8 cellular contexts compared by ENCODE assay signal in the genomic region with DNA sequence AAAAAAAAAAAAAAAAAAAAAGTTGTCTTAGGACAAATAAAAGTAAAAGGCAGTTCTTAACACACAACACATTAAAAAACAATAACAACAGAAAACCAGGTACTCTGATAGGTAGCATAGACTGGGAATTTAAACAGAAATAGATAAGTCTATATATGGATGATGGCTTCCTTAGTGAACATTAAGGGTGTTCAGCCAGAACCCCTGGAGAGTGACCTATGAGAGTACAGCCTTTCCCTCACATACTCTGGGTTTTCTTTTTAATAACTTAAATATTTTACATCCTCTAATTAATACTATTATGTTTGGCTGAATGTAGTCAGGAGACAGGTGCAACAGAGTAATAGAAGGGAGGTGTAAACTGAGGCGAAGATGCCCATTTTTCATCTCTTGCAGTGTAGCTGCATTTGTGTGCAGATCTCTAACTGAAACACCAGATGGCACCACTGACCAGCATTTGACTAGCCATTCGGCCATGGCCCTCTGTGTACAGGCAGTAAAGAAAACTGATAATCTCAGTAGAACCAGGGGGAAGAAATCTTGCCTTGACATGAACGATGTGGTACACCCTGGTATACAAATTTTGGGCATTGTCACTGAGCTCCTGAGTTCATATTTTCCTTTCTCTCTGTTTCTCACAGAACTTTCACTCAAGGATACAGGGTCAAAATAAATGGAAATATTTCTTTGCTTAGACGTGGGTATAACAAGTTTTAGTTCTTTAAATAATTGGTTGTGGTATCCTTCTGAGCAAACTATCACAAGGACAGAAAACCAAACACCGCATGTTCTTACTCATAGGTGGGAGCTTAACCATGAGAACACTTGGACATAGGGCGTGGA. TPM values are rescaled to one million over a fixed set of nuclear protein-coding genes. Genes with fewer than 3 reads are reported as not detected.
DNase-seq lines count a peak whose midpoint lies in the region; ATAC-seq, FAIRE-seq and TF ChIP-seq lines count a peak whose summit lies in the region.

No MANE protein-coding gene starts in this region.

- H3K4me3 Mint-ChIP-seq in Caco-2 (ENCODE audit: unreplicated experiment) = no peak overlapping the region

- H3K9me2 ChIP-seq in hepatocyte (replicated peaks; ENCODE audit: insufficient read depth) = no peaks in the 10 kb centered on the region

- H3K27me3 Mint-ChIP-seq in Caco-2 (ENCODE audit: insufficient read depth, unreplicated experiment) = no peaks in the 10 kb centered on the region

- DNase-seq in Caco-2 = peak; percentile 38 to 49
- DNase-seq in HL-60 (ENCODE audit: low read depth in 1 of 2, low spot score in 1 of 2) = peak in 1 of 2 experiments; percentile 43
- peak in 2 of 3 donors; percentile 27 to 66 for DNase-seq in Peyer's patch
- peak; percentile 28 for DNase-seq in GM12878 (ENCODE audit: low read depth, low spot score)
- DNase-seq in hepatocyte (ENCODE audit: low spot score) = peak; percentile 81
- DNase-seq in gastrocnemius medialis = peak; percentile 27 to 50

- H3K4me1 Mint-ChIP-seq in Caco-2 (ENCODE audit: low read depth, unreplicated experiment) = no peaks in the 10 kb centered on the region

- POLR2A ChIA-PET in Caco-2 (lab: Charles Lee) = no interaction called here
- POLR2A ChIA-PET in GM12878 (lab: Charles Lee) = interaction anchor here (1.9 kb wide), 1 partner anchor 61 kb away, joined by 7 read pairs; no protein-coding TSS in a partner anchor

- RAD21 ChIA-PET in GM12878 (lab: Charles Lee; ENCODE audit: unreplicated experiment) = interaction anchor here (0.6 to 6.3 kb wide), 11 partner anchors 16 to 844 kb away, joined by 3 to 53 read pairs (median 3); no protein-coding TSS in a partner anchor

- intact Hi-C loops in Caco-2 (cut with micrococcal nuclease; ENCODE audit: unreplicated experiment) = loop anchor here (1.0 kb wide), 2 partner anchors 61 to 217 kb away; no protein-coding TSS in a partner anchor
- intact Hi-C loops in GM12878 (cut with micrococcal nuclease; ENCODE audit: unreplicated experiment) = loop anchor here (2.0 to 10.0 kb wide), 3 partner anchors 61 to 297 kb away; partner anchors contain the start of gene MAN1A2
- intact Hi-C loops in gastrocnemius medialis (cut with DNase I; ENCODE audit: low total_unique reads) = loop anchor here (1.0 to 10.0 kb wide), 3 partner anchors 61 to 687 kb away; no protein-coding TSS in a partner anchor

- TF ChIP-seq RAD21 in GM12878 (IDR thresholded peaks at IDR 0.05; ENCODE audit: insufficient read depth, low read depth, low read length) = peak; percentile 83

- H3K9ac ChIP-seq in GM12878 (ENCODE audit: control insufficient read depth, insufficient read depth, low read length) = no peak overlapping the region

- peaks cover 20% of the 10 kb centered on the region for H3K36me3 Mint-ChIP-seq in Caco-2 (ENCODE audit: insufficient read depth, unreplicated experiment)

- no peak overlapping the region for H3K27ac Mint-ChIP-seq in Caco-2 (ENCODE audit: unreplicated experiment)

- TF ChIP-seq EP300 in GM12878 (IDR thresholded peaks at IDR 0.05; ENCODE audit: borderline replicate concordance in 1 of 2, control insufficient read depth in 1 of 2, low read depth in 2 of 2, low read length in 2 of 2) = no peak

- H3K4me1 ChIP-seq in Caco-2 (no peaks in the 10 kb centered on the region), Peyer's patch (no peaks in the 10 kb centered on the region), GM12878 (ENCODE audit: control insufficient read depth, insufficient read depth, low read length) (peaks cover 12% of the 10 kb centered on the region), hepatocyte (ENCODE audit: insufficient read depth) (no peaks in the 10 kb centered on the region), gastrocnemius medialis (no peaks in the 10 kb centered on the region)

- H2AFZ ChIP-seq in GM12878 (ENCODE audit: control insufficient read depth, low read depth, low read length) (no peak overlapping the region), hepatocyte (no peak overlapping the region)

- H3K4me2 ChIP-seq in GM12878 (ENCODE audit: control insufficient read depth, insufficient read depth) = peak overlapping the region; percentile 38; the same call in 1 of the 2 replicates
- H3K4me2 ChIP-seq in hepatocyte = no peak overlapping the region

- TF ChIP-seq POLR2A in Peyer's patch (IDR thresholded peaks at IDR 0.05) (no peak), GM12878 (IDR thresholded peaks at IDR 0.05; ENCODE audit: low read depth, low read length) (no peak), gastrocnemius medialis (IDR thresholded peaks at IDR 0.05) (no peak)

- in situ Hi-C loops in GM12878 (cut with MboI) = no loop called here
- in situ Hi-C loops in gastrocnemius medialis (cut with MboI; ENCODE audit: low sequenced_read_pairs in 4 of 4) = loop anchor here (5.0 to 25.0 kb wide), 4 partner anchors 215 to 695 kb away; no protein-coding TSS in a partner anchor

- H3K9me3 ChIP-seq in Caco-2 (no peaks in the 10 kb centered on the region), Peyer's patch (no peaks in the 10 kb centered on the region), GM12878 (replicated peaks; ENCODE audit: control insufficient read depth, insufficient read depth, low read length) (no peaks in the 10 kb centered on the region), hepatocyte (ENCODE audit: low read depth) (no peaks in the 10 kb centered on the region), gastrocnemius medialis (no peaks in the 10 kb centered on the region)

- H3K9me3 Mint-ChIP-seq in Caco-2 (ENCODE audit: unreplicated experiment) = no peaks in the 10 kb centered on the region

- CTCF ChIA-PET in Caco-2 (lab: Charles Lee) = interaction anchor here (1.5 to 1.7 kb wide), 2 partner anchors 61 to 217 kb away, joined by 10 to 12 read pairs; no protein-coding TSS in a partner anchor
- CTCF ChIA-PET in GM12878 (lab: Yijun Ruan, JAX) = interaction anchor here (0.6 to 9.1 kb wide), 22 partner anchors 11 to 692 kb away, joined by 3 to 167 read pairs (median 4); no protein-coding TSS in a partner anchor

- H3K4me3 ChIP-seq in Caco-2 (ENCODE audit: low read depth, low read length) (no peak overlapping the region), HL-60 (replicated peaks; ENCODE audit: insufficient read depth, low read length) (no peak overlapping the region), Peyer's patch (no peak overlapping the region), GM12878 (no peak overlapping the region), hepatocyte (no peak overlapping the region), gastrocnemius medialis (no peak overlapping the region)

- peak; percentile 50 for ATAC-seq in GM19025 (IDR thresholded peaks at IDR 0.05; ENCODE audit: low read depth, unreplicated experiment)
- peak; percentile 69 for ATAC-seq in GM12878
- peak; percentile 88 to 96 for ATAC-seq in gastrocnemius medialis
- ATAC-seq in HG03039 (IDR thresholded peaks at IDR 0.05; ENCODE audit: unreplicated experiment) = no peak

- TF ChIP-seq CTCF in Caco-2 (IDR thresholded peaks at IDR 0.05; ENCODE audit: insufficient read depth in 1 of 2, low read depth in 1 of 2, low read length in 1 of 2, severe bottlenecking in 1 of 2, unreplicated experiment in 1 of 2) (peak; percentile 41 to 58), HL-60 (IDR thresholded peaks at IDR 0.05; ENCODE audit: insufficient read depth, low read length) (peak; percentile 62), Peyer's patch (IDR thresholded peaks at IDR 0.05) (peak in 5 of 6 experiments; percentile 56 to 93 (median 86)), GM12878 (IDR thresholded peaks at IDR 0.05 in 2 of 3, conservative IDR thresholded peaks at IDR 0.05 in 1 of 3; ENCODE audit: control insufficient read depth in 2 of 3, extremely low read depth in 1 of 3, insufficient read depth in 1 of 3, low read depth in 3 of 3, low read length in 3 of 3) (peak; percentile 58 to 77 (median 61)), hepatocyte (IDR thresholded peaks at IDR 0.05; ENCODE audit: poor library complexity) (peak; percentile 92), gastrocnemius medialis (IDR thresholded peaks at IDR 0.05 in 4 of 5, conservative IDR thresholded peaks at IDR 0.05 in 1 of 5) (peak; percentile 74 to 87 (median 82))

- H4K20me1 ChIP-seq in GM12878 (ENCODE audit: control insufficient read depth, insufficient read depth) (peaks cover 2% of the 10 kb centered on the region; the same call in 1 of the 2 replicates), hepatocyte (ENCODE audit: insufficient read depth, poor library complexity, severe bottlenecking) (no peaks in the 10 kb centered on the region)

- H3K36me3 ChIP-seq in Caco-2 (ENCODE audit: control insufficient read depth, insufficient read depth, low read length) (no peaks in the 10 kb centered on the region), Peyer's patch (no peaks in the 10 kb centered on the region), GM12878 (ENCODE audit: control insufficient read depth in 2 of 2, insufficient read depth in 2 of 2, low read length in 1 of 2) (peaks cover 0 to 10% of the 10 kb centered on the region in 2 experiments), hepatocyte (replicated peaks; ENCODE audit: insufficient read depth, low read depth) (no peaks in the 10 kb centered on the region), gastrocnemius medialis (no peaks in the 10 kb centered on the region)

- no TSS peak for BruUV-seq in Caco-2 (replicated peaks; lab: Mats Ljungman, UMichigan)
- BruUV-seq in GM12878 (replicated peaks; lab: Mats Ljungman, UMichigan) = no TSS peak

- FAIRE-seq in GM12878 (lab: Jason Lieb, UNC) = no peak

- SMC1A ChIA-PET in GM12878 (lab: Charles Lee; ENCODE audit: uncharacterized antibody, unreplicated experiment) = interaction anchor here (0.8 to 6.9 kb wide), 16 partner anchors 7 to 690 kb away, joined by 3 to 49 read pairs (median 6); partner anchors contain the start of genes CD101 and TTF2

- H3K27me3 ChIP-seq in Caco-2 (replicated peaks; ENCODE audit: control insufficient read depth, insufficient read depth, low read length) = no peaks in the 10 kb centered on the region
- H3K27me3 ChIP-seq in HL-60 (ENCODE audit: insufficient read depth, poor library complexity, severe bottlenecking) = no peaks in the 10 kb centered on the region
- H3K27me3 ChIP-seq in Peyer's patch = no peaks in the 10 kb centered on the region
- H3K27me3 ChIP-seq in GM12878 (replicated peaks in 1 of 2; ENCODE audit: control insufficient read depth in 2 of 2, insufficient read depth in 2 of 2, low read length in 1 of 2) = no peaks in the 10 kb centered on the region
- no peaks in the 10 kb centered on the region for H3K27me3 ChIP-seq in hepatocyte
- H3K27me3 ChIP-seq in gastrocnemius medialis = no peaks in the 10 kb centered on the region

- 66% methylated on average over 6 of the region's 6 CpGs for WGBS in GM12878 (ENCODE audit: insufficient coverage, insufficient replicate concordance, low lambda C conversion rate, missing lambda C conversion rate)
- 62% methylated on average over 6 of the region's 6 CpGs for WGBS in hepatocyte (ENCODE audit: low lambda C conversion rate, missing lambda C conversion rate)

- peaks cover 74% of the 10 kb centered on the region for H3K79me2 ChIP-seq in GM12878 (ENCODE audit: control insufficient read depth, insufficient read depth, low read length)
- H3K79me2 ChIP-seq in hepatocyte = no peaks in the 10 kb centered on the region

- H3K27ac ChIP-seq in HL-60 (replicated peaks) (no peak overlapping the region), Peyer's patch (no peak overlapping the region), GM12878 (ENCODE audit: control insufficient read depth, insufficient read depth) (0 out of 2 replicates have a peak overlapping the region, but pooled peaks have one; percentile 29), hepatocyte (no peak overlapping the region), gastrocnemius medialis (no peak overlapping the region)

RNA-seq across cellular contexts. Expression of gene TTF2, which starts 7.6 kb away (rescaled TPM):
- 31.9 and 33.4 TPM in 2 replicates for total RNA-seq in Caco-2 (2022)
- 10 to 100 TPM; 12.1 to 59.4 (median 28.5) TPM for total RNA-seq in Peyer's patch
- 655 and 686 TPM in 2 replicates for total RNA-seq in GM12878 (2013; cell fraction: nucleolus; rRNA removed)
- total RNA-seq in GM12878 (2014; rRNA removed) = 82.1 and 96.0 TPM in 2 replicates
- total RNA-seq in GM12878 (2014; rRNA removed; fragmentation: Illumina TruSeq; extraction: Trizol) = 74.3 and 75.4 TPM in 2 replicates
- total RNA-seq in GM12878 (2021) = 114 and 121 TPM in 2 replicates
- polyA plus RNA-seq in GM12878 (2011; ENCODE audit: low read depth) = 12.0 TPM
- 132 and 134 TPM in 2 replicates for polyA plus RNA-seq in GM12878 (2011; rRNA removed)
- 98.6 and 111 TPM in 2 replicates for polyA plus RNA-seq in GM12878 (2011; cell fraction: cytosol; rRNA removed)
- polyA plus RNA-seq in GM12878 (2011; cell fraction: nucleus; rRNA removed) = 189 and 202 TPM in 2 replicates
- 22.7 and 35.5 TPM in 2 replicates for polyA plus RNA-seq in GM12878 (2012)
- polyA plus RNA-seq in GM12878 (2014; fragmentation: Illumina TruSeq; extraction: Trizol) = 63.8 and 94.6 TPM in 2 replicates
- 10 to 100 TPM; 17.7 to 20.8 TPM for polyA plus RNA-seq in GM12878 (2014; fragmentation: Nextera tagmentation; extraction: Ambion mirVana)
- 63.9 and 66.4 TPM in 2 replicates for polyA plus RNA-seq in GM12878 (2014; rRNA removed)
- 100 to 1,000 TPM; 110 to 125 TPM for polyA plus RNA-seq in GM12878 (2016; fragmentation: Nextera tagmentation; extraction: Ambion mirVana)
- polyA minus RNA-seq in GM12878 (2011; rRNA and poly(A)+ RNA removed) = 79.6 and 137 TPM in 2 replicates
- polyA minus RNA-seq in GM12878 (2011; cell fraction: cytosol; rRNA and poly(A)+ RNA removed) = 44.4 and 49.2 TPM in 2 replicates
- 111 and 144 TPM in 2 replicates for polyA minus RNA-seq in GM12878 (2011; cell fraction: nucleus; rRNA and poly(A)+ RNA removed)
- 11.8 and 13.8 TPM in 2 replicates for total RNA-seq in hepatocyte
- 14.2 and 14.3 TPM in 2 replicates for polyA plus RNA-seq in hepatocyte
- total RNA-seq in gastrocnemius medialis = 10 to 100 TPM in 3 of 4 donors, 1 to 10 TPM in 1; 9.7 to 15.2 (median 12.2) TPM

RNA-seq across cellular contexts. Expression of gene TRIM45, which starts 53.8 kb away (rescaled TPM):
- total RNA-seq in Caco-2 (2022) (4.0 and 5.1 TPM in 2 replicates), Peyer's patch (10 to 100 TPM in 1 of 4 donors, 1 to 10 TPM in 3; 1.8 to 28.9 (median 4.4) TPM), GM12878 (2014; rRNA removed) (0.40 and 0.54 TPM in 2 replicates), GM12878 (2014; rRNA removed; fragmentation: Illumina TruSeq; extraction: Trizol) (0.23 and 0.31 TPM in 2 replicates), GM12878 (2021) (0.44 and 0.48 TPM in 2 replicates), hepatocyte (4.1 and 4.7 TPM in 2 replicates), gastrocnemius medialis (1 to 10 TPM; 2.4 to 9.4 (median 5.2) TPM)
- 0.47 and 0.58 TPM in 2 replicates for total RNA-seq in GM12878 (2013; cell fraction: nucleolus; rRNA removed)
- polyA plus RNA-seq in GM12878 (2011; ENCODE audit: low read depth) = 0.92 TPM
- polyA plus RNA-seq in GM12878 (2011; rRNA removed) (0.30 and 0.48 TPM in 2 replicates), GM12878 (2014; fragmentation: Illumina TruSeq; extraction: Trizol) (0.54 and 0.56 TPM in 2 replicates), GM12878 (2014; fragmentation: Nextera tagmentation; extraction: Ambion mirVana) (under 1 TPM; 0.42 TPM), GM12878 (2014; rRNA removed) (0.43 and 0.56 TPM in 2 replicates), GM12878 (2016; fragmentation: Nextera tagmentation; extraction: Ambion mirVana) (under 1 TPM; 0.60 to 0.86 TPM), hepatocyte (3.0 and 4.3 TPM in 2 replicates)
- 0.54 and 0.64 TPM in 2 replicates for polyA plus RNA-seq in GM12878 (2011; cell fraction: cytosol; rRNA removed)
- 0.78 and 1.1 TPM in 2 replicates for polyA plus RNA-seq in GM12878 (2011; cell fraction: nucleus; rRNA removed)
- polyA plus RNA-seq in GM12878 (2012) = 0.87 and 0.88 TPM in 2 replicates
- 0.15 TPM in 2 replicates for polyA minus RNA-seq in GM12878 (2011; rRNA and poly(A)+ RNA removed)
- polyA minus RNA-seq in GM12878 (2011; cell fraction: cytosol; rRNA and poly(A)+ RNA removed) = not detected in 2 replicates
- polyA minus RNA-seq in GM12878 (2011; cell fraction: nucleus; rRNA and poly(A)+ RNA removed) = 0.12 and 0.57 TPM in 2 replicates
